Comparison of ENCODE assay signal across 16 cellular contexts in the genomic region with DNA sequence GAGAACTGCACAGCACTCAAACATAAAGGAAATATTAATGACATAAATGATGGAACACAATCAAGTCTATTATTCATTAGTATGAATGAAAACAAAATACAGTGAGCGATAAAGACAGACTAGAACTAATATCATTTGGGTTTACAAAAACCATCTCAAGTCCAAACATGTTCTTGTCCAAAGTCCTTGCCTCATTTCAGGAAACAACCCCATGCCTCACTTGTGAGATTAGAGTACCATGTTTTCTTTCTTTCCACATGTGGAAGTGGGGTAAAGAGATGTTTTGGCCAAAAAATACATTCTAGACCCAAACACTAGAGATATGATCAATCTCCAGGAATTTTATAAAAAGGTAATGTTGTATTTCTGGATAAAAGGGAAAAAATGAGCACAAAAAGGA. TPM values are rescaled to one million over a fixed set of nuclear protein-coding genes. Genes with fewer than 3 reads are reported as not detected.
DNase-seq lines count a peak whose midpoint lies in the region; ATAC-seq and TF ChIP-seq lines count a peak whose summit lies in the region.
"Had no signal": no experiment of that assay in that cellular context is flagged by ENCODE, and none has a peak within 500 bp of the region (broad histone marks: within the 10 kb centered on the region; RNA-seq: fewer than 3 reads in every experiment).

No MANE protein-coding gene starts in this region.

- no peak for TF ChIP-seq POLR2A in esophagus squamous epithelium (IDR thresholded peaks at IDR 0.05)
- TF ChIP-seq POLR2A in heart left ventricle (IDR thresholded peaks at IDR 0.05): no peak

- TF ChIP-seq CTCF in epithelial cell of esophagus (IDR thresholded peaks at IDR 0.05; ENCODE audit: insufficient read depth, low read depth, low read length, missing control alignments): no peak
- no peak for TF ChIP-seq CTCF in esophagus squamous epithelium (IDR thresholded peaks at IDR 0.05)
- TF ChIP-seq CTCF in liver (IDR thresholded peaks at IDR 0.05; ENCODE audit: low read depth, low read length, missing input control): no peak
- no peak for TF ChIP-seq CTCF in heart left ventricle (IDR thresholded peaks at IDR 0.05)

- peak; percentile 67 for DNase-seq in epithelial cell of esophagus (ENCODE audit: low read depth)
- no peak for DNase-seq in esophagus squamous epithelium (lab: John Stamatoyannopoulos, UW)
- DNase-seq in activated CD8-positive, alpha-beta memory T cell treated with anti-CD3 and anti-CD28 coated beads, Interleukin-2, amount 50 U/mL, for 48 hours: no peak
- no peak for DNase-seq in cerebellum (ENCODE audit: low spot score)
- no peak for DNase-seq in heart left ventricle
- DNase-seq: C1 segment of cervical spinal cord; Calu3; CD4-positive, alpha-beta memory T cell; COR-L47; DMS53; DMS79 treated with DMSO at 0.1 percent for 48 hours; GF-D8; H9 had no signal

- H3K9me3 ChIP-seq in esophagus squamous epithelium (no peaks in the 10 kb centered on the region), liver (ENCODE audit: control insufficient read depth in 4 of 4, low read length in 3 of 4) (no peaks in the 10 kb centered on the region), heart left ventricle (no peaks in the 10 kb centered on the region)

- H3K4me1 ChIP-seq in esophagus squamous epithelium: peaks cover 16 to 72% (median 34%) of the 10 kb centered on the region in 3 donors
- peaks cover 2 to 32% (median 12%) of the 10 kb centered on the region in 4 donors for H3K4me1 ChIP-seq in liver (ENCODE audit: control insufficient read depth in 4 of 4, insufficient read depth in 4 of 4, low read length in 3 of 4)
- peaks cover 0 to 16% (median 4%) of the 10 kb centered on the region in 12 donors for H3K4me1 ChIP-seq in heart left ventricle

- H3K36me3 ChIP-seq in esophagus squamous epithelium: peaks cover 0 to 6% (median 0%) of the 10 kb centered on the region in 3 donors
- no peaks in the 10 kb centered on the region for H3K36me3 ChIP-seq in liver (ENCODE audit: control insufficient read depth in 4 of 4, insufficient read depth in 3 of 4, low read depth in 1 of 4, low read length in 3 of 4)
- H3K36me3 ChIP-seq in heart left ventricle: peaks cover 0 to 29% (median 9%) of the 10 kb centered on the region in 9 donors

- no peak overlapping the region for H3K9ac ChIP-seq in liver (ENCODE audit: low read depth in 1 of 2, low read length in 2 of 2)

- H3K27me3 ChIP-seq in esophagus squamous epithelium: no peaks in the 10 kb centered on the region
- H3K27me3 ChIP-seq in liver (ENCODE audit: control insufficient read depth in 4 of 4, insufficient read depth in 4 of 4, low read length in 3 of 4): no peaks in the 10 kb centered on the region
- no peaks in the 10 kb centered on the region for H3K27me3 ChIP-seq in heart left ventricle

- no peak for ATAC-seq in heart left ventricle
- ATAC-seq: GM23338, HCT116 had no signal

- H3K4me3 ChIP-seq in epithelial cell of esophagus (ENCODE audit: low read length) (no peak overlapping the region), esophagus squamous epithelium (no peak overlapping the region), liver (ENCODE audit: low read depth in 1 of 3, low read length in 3 of 3) (no peak overlapping the region), heart left ventricle (no peak overlapping the region)
- H3K4me3 ChIP-seq: GM23338 had no signal

- WGBS in esophagus squamous epithelium, 2 donors: 40 to 42% methylated on average over 1 of the region's 1 CpG
- WGBS in liver: 86% methylated on average over 1 of the region's 1 CpG
- 95 to 98% (median 97%) methylated on average over 1 of the region's 1 CpG for WGBS in heart left ventricle, 4 donors

- TF ChIP-seq RAD21 in liver (IDR thresholded peaks at IDR 0.05): no peak

- H3K27ac ChIP-seq in esophagus squamous epithelium: peak overlapping the region in 3 of 4 donors; percentile 50 to 91 (median 89)
- H3K27ac ChIP-seq in liver (ENCODE audit: low read depth in 1 of 2, low read length in 2 of 2): peak overlapping the region; percentile 65 to 91
- no peak overlapping the region for H3K27ac ChIP-seq in heart left ventricle

- intact Hi-C loops in esophagus squamous epithelium (cut with DNase I) (no loop called here), heart left ventricle (cut with DNase I) (loop anchor here in 1 of 10 donors (5.0 kb wide), 1 partner anchor 46 kb away; no protein-coding TSS in a partner anchor)

TF ChIP-seq in liver, 16 proteins besides CTCF, POLR2A, EP300 and RAD21:
- TF ChIP-seq TAF1 (conservative IDR thresholded peaks at IDR 0.05): no peak
- TF ChIP-seq, protein P1, sequence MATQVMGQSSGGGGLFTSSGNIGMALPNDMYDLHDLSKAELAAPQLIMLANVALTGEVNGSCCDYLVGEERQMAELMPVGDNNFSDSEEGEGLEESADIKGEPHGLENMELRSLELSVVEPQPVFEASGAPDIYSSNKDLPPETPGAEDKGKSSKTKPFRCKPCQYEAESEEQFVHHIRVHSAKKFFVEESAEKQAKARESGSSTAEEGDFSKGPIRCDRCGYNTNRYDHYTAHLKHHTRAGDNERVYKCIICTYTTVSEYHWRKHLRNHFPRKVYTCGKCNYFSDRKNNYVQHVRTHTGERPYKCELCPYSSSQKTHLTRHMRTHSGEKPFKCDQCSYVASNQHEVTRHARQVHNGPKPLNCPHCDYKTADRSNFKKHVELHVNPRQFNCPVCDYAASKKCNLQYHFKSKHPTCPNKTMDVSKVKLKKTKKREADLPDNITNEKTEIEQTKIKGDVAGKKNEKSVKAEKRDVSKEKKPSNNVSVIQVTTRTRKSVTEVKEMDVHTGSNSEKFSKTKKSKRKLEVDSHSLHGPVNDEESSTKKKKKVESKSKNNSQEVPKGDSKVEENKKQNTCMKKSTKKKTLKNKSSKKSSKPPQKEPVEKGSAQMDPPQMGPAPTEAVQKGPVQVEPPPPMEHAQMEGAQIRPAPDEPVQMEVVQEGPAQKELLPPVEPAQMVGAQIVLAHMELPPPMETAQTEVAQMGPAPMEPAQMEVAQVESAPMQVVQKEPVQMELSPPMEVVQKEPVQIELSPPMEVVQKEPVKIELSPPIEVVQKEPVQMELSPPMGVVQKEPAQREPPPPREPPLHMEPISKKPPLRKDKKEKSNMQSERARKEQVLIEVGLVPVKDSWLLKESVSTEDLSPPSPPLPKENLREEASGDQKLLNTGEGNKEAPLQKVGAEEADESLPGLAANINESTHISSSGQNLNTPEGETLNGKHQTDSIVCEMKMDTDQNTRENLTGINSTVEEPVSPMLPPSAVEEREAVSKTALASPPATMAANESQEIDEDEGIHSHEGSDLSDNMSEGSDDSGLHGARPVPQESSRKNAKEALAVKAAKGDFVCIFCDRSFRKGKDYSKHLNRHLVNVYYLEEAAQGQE (IDR thresholded peaks at IDR 0.05): no peak
- no peak for TF ChIP-seq YY1 (IDR thresholded peaks at IDR 0.05)
- TF ChIP-seq JUND (IDR thresholded peaks at IDR 0.05): no peak
- TF ChIP-seq NR2F2 (IDR thresholded peaks at IDR 0.05): no peak

RNA-seq across cellular contexts. Expression of gene NFE2L2, which starts 53.3 kb away (rescaled TPM):
- total RNA-seq in esophagus squamous epithelium: 100 to 1,000 TPM; 147 to 315 (median 189) TPM
- total RNA-seq in liver: 10 to 100 TPM; 22.5 to 31.0 TPM
- polyA plus RNA-seq in liver: 10 to 100 TPM; 26.8 to 27.4 TPM
- total RNA-seq in cerebellum: 21.1 TPM
- 10 to 100 TPM; 39.2 to 82.5 (median 59.4) TPM for total RNA-seq in heart left ventricle
- polyA plus RNA-seq in heart left ventricle: 10 to 100 TPM; 17.0 to 37.3 TPM

Comparison
In these comparisons a context has a peak if more than half of its experiments do, and no peak if none do; other contexts are left out.
1. H3K27ac ChIP-seq: peak in esophagus squamous epithelium (3 of 4) and liver (2 of 2); none in heart left ventricle (0 of 12).